1 cellular context compared by ENCODE assay signal in the genomic region with DNA sequence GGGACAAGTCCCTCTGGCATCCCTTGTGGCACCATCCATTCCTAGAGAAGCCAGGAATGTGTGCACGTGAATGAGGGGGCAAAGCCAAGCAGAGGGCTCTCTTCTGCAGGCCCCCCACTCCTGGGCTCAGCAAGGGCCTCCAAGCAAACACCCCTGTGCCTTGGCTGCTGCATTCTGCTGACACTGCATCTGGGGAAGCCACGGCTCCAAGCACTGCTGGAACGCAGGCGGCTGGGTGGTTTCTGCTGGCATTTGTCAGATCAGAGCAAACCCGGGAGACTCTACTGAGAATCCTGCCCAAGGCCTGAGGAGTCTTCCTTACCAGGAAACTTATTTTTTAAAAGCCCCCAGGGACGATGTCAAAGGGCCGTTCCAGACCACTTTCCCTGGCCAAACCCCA.
TF ChIP-seq lines count a peak whose summit lies in the region.

No MANE protein-coding gene starts in this region.

TF ChIP-seq in H1, 55 proteins besides CTCF, POLR2A, EP300 and RAD21:
- TF ChIP-seq SP2 (IDR thresholded peaks at IDR 0.05; ENCODE audit: low read length): no peak
- no peak for TF ChIP-seq SIN3A (conservative IDR thresholded peaks at IDR 0.05 in 1 of 2, IDR thresholded peaks at IDR 0.05 in 1 of 2; ENCODE audit: low read depth in 1 of 2, low read length in 2 of 2)
- TF ChIP-seq TCF12 (IDR thresholded peaks at IDR 0.05; ENCODE audit: low read depth, low read length): no peak
- TF ChIP-seq RBBP5 (IDR thresholded peaks at IDR 0.05; ENCODE audit: borderline replicate concordance, low read depth, low read length): no peak
- TF ChIP-seq GTF2F1 (IDR thresholded peaks at IDR 0.05; ENCODE audit: borderline replicate concordance, low read depth, low read length): no peak
- TF ChIP-seq SAP30 (IDR thresholded peaks at IDR 0.05; ENCODE audit: insufficient read depth, insufficient replicate concordance, low read length): no peak
- no peak for TF ChIP-seq NANOG (IDR thresholded peaks at IDR 0.05; ENCODE audit: insufficient read depth, low read depth, low read length, poor library complexity, severe bottlenecking)
- TF ChIP-seq, protein P1, sequence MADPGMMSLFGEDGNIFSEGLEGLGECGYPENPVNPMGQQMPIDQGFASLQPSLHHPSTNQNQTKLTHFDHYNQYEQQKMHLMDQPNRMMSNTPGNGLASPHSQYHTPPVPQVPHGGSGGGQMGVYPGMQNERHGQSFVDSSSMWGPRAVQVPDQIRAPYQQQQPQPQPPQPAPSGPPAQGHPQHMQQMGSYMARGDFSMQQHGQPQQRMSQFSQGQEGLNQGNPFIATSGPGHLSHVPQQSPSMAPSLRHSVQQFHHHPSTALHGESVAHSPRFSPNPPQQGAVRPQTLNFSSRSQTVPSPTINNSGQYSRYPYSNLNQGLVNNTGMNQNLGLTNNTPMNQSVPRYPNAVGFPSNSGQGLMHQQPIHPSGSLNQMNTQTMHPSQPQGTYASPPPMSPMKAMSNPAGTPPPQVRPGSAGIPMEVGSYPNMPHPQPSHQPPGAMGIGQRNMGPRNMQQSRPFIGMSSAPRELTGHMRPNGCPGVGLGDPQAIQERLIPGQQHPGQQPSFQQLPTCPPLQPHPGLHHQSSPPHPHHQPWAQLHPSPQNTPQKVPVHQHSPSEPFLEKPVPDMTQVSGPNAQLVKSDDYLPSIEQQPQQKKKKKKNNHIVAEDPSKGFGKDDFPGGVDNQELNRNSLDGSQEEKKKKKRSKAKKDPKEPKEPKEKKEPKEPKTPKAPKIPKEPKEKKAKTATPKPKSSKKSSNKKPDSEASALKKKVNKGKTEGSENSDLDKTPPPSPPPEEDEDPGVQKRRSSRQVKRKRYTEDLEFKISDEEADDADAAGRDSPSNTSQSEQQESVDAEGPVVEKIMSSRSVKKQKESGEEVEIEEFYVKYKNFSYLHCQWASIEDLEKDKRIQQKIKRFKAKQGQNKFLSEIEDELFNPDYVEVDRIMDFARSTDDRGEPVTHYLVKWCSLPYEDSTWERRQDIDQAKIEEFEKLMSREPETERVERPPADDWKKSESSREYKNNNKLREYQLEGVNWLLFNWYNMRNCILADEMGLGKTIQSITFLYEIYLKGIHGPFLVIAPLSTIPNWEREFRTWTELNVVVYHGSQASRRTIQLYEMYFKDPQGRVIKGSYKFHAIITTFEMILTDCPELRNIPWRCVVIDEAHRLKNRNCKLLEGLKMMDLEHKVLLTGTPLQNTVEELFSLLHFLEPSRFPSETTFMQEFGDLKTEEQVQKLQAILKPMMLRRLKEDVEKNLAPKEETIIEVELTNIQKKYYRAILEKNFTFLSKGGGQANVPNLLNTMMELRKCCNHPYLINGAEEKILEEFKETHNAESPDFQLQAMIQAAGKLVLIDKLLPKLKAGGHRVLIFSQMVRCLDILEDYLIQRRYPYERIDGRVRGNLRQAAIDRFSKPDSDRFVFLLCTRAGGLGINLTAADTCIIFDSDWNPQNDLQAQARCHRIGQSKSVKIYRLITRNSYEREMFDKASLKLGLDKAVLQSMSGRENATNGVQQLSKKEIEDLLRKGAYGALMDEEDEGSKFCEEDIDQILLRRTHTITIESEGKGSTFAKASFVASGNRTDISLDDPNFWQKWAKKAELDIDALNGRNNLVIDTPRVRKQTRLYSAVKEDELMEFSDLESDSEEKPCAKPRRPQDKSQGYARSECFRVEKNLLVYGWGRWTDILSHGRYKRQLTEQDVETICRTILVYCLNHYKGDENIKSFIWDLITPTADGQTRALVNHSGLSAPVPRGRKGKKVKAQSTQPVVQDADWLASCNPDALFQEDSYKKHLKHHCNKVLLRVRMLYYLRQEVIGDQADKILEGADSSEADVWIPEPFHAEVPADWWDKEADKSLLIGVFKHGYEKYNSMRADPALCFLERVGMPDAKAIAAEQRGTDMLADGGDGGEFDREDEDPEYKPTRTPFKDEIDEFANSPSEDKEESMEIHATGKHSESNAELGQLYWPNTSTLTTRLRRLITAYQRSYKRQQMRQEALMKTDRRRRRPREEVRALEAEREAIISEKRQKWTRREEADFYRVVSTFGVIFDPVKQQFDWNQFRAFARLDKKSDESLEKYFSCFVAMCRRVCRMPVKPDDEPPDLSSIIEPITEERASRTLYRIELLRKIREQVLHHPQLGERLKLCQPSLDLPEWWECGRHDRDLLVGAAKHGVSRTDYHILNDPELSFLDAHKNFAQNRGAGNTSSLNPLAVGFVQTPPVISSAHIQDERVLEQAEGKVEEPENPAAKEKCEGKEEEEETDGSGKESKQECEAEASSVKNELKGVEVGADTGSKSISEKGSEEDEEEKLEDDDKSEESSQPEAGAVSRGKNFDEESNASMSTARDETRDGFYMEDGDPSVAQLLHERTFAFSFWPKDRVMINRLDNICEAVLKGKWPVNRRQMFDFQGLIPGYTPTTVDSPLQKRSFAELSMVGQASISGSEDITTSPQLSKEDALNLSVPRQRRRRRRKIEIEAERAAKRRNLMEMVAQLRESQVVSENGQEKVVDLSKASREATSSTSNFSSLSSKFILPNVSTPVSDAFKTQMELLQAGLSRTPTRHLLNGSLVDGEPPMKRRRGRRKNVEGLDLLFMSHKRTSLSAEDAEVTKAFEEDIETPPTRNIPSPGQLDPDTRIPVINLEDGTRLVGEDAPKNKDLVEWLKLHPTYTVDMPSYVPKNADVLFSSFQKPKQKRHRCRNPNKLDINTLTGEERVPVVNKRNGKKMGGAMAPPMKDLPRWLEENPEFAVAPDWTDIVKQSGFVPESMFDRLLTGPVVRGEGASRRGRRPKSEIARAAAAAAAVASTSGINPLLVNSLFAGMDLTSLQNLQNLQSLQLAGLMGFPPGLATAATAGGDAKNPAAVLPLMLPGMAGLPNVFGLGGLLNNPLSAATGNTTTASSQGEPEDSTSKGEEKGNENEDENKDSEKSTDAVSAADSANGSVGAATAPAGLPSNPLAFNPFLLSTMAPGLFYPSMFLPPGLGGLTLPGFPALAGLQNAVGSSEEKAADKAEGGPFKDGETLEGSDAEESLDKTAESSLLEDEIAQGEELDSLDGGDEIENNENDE (IDR thresholded peaks at IDR 0.05; ENCODE audit: insufficient replicate concordance, low read length): no peak
- no peak for TF ChIP-seq MAX (IDR thresholded peaks at IDR 0.05)
- TF ChIP-seq HDAC2 (IDR thresholded peaks at IDR 0.05; ENCODE audit: borderline replicate concordance in 1 of 2, low read depth in 2 of 2, low read length in 2 of 2): no peak
- TF ChIP-seq CBX5 (IDR thresholded peaks at IDR 0.05; ENCODE audit: low read depth, low read length): no peak
- TF ChIP-seq ZNF274 (IDR thresholded peaks at IDR 0.05; ENCODE audit: borderline replicate concordance, extremely low read depth, low read length): no peak
